ENCODE assay signal across 8 cellular contexts in the genomic region with DNA sequence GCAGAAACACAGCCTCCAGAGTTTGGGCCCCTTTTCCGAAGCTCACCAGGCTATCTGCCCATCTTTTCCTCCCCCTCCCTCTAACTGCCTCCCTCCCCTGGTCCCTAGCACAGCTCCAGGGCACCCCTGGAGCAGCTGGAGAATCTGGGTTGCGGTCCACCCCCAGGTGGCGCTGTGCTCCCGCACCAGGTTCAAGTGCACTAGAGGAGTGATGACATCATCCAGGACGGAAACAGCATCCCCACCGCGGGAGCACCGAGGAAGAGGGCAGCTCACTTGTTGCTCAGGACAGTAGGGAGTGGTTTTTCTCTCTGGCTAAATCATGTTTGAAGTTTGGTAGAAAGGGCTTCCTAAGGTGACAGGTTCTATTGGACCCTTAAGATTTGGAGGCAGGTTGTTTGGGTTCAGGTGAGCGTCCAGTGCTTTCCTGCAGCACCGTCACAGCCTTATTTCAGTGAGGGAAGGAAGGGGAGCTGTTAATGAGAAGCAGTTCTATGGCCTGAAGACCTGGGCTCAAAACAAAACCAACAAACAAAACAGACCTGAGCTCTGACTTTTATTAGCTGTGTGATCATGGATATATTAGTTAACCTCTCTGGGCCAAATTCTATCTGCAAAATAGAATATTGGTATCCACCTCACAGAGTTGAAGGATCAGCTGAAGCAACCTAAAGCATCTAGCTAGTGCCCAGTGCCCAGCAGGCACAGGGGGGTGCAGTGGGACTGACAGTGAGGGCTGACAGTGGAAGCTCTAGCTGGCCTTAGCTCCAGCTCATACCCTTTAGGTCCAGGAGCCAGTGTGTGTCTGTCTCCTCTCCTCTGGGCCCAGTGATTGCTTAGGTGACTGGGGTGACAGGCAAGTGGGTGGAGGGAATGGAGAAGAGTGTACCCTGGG.
DNase-seq lines count a peak whose midpoint lies in the region; ATAC-seq lines count a peak whose summit lies in the region.

No MANE protein-coding gene starts in this region.

- no peak overlapping the region for H3K27ac ChIP-seq in caudate nucleus (ENCODE audit: low read depth, low read length)

- ATAC-seq in HG03196 (IDR thresholded peaks at IDR 0.05; ENCODE audit: unreplicated experiment): peak; percentile 78
- peak; percentile 87 to 89 for ATAC-seq in activated CD4-positive, CD25-positive, alpha-beta regulatory T cell treated with anti-CD3 and anti-CD28 coated beads, Interleukin-2, amount 50 U/mL, for 24 hours

- DNase-seq in NK-92 treated with Interleukin-12 subunit alpha and Interleukin-12 subunit beta, amount 100 ng/mL, for 24 hours (lab: John Stamatoyannopoulos, UW): peak; percentile 74
- DNase-seq in NK-92 (lab: John Stamatoyannopoulos, UW; ENCODE audit: unreplicated experiment) (no peak), NCI-H446 treated with DMSO at 0.1 percent for 48 hours (lab: John Stamatoyannopoulos, UW) (peak; percentile 69), caudate nucleus (lab: John Stamatoyannopoulos, UW) (peak in 57 of 61 donors; percentile 14 to 91 (median 69)), kidney glomerular epithelial cell (lab: John Stamatoyannopoulos, UW) (peak; percentile 78)
- DNase-seq in stimulated activated CD4-positive, alpha-beta T cell treated with anti-CD3 and anti-CD28 coated beads, Interleukin-1b, Interleukin-23, amount 100 ng/mL, for 1 hour (ENCODE audit: low read depth in 2 of 2): peak; percentile 57
